Comparison of ENCODE assay signal across 23 cellular contexts in the genomic region with DNA sequence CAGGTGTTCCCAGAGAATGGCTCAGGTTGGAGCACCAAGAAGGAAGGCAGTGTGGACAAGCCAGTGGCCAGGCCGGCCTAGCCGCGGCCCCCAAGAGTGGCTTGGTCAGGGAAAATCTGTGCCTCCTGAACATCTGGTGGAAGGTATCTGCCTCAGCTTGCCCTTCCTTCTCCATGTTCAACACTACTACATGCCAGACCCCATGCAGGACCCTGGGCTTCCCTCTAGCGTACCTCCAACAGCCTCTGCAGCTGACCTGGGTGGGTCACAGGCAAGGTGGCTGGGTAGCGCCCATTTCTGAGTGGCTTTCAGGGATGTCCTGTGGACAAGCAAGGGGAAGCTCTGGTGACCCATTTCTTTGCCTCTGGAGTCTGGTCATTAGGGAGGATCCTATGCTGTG. TPM values are rescaled to one million over a fixed set of nuclear protein-coding genes. Genes with fewer than 3 reads are reported as not detected.
"Had no signal": no experiment of that assay in that cellular context is flagged by ENCODE, and none has a peak within 500 bp of the region (broad histone marks: within the 10 kb centered on the region; RNA-seq: fewer than 3 reads in every experiment).

No MANE protein-coding gene starts in this region.

- DNase-seq: activated CD4-positive, alpha-beta T cell treated with anti-CD3 and anti-CD28 coated beads, Interleukin-2, amount 10 ng/mL, durations not matched to agents 24 days and 14 days; activated CD4-positive, CD25-positive, alpha-beta regulatory T cell; activated CD8-positive, alpha-beta memory T cell treated with anti-CD3 and anti-CD28 coated beads, Interleukin-2, amount 50 U/mL, for 4 hours; activated naive CD4-positive, alpha-beta T cell treated with anti-CD3 and anti-CD28 coated beads, Interleukin-2, amount 10 ng/mL, durations not matched to agents 7 days and 5 days; cerebellar nuclear complex; effector CD8-positive, alpha-beta T cell; gastrocnemius medialis; nephron progenitor cell; occipital lobe; T-cell; T-helper 9 cell; transverse colon; uterus had no signal

- H3K36me3 Mint-ChIP-seq: activated naive CD4-positive, alpha-beta T cell treated with anti-CD3 and anti-CD28 coated beads, Interleukin-2, amount 10 ng/mL, durations not matched to agents 7 days and 5 days; T-cell had no signal

- H3K4me3 ChIP-seq: breast epithelium, gastrocnemius medialis, transverse colon, uterus had no signal

- FAIRE-seq: astrocyte, kidney had no signal

- H3K27me3 Mint-ChIP-seq: T-cell had no signal

- H3K27me3 ChIP-seq: uterus had no signal

- H3K27ac ChIP-seq: breast epithelium, gastrocnemius medialis, uterus had no signal

- H3K9me3 ChIP-seq: breast epithelium, gastrocnemius medialis, transverse colon, uterus had no signal

- H3K9me3 Mint-ChIP-seq: activated CD4-positive, alpha-beta T cell treated with anti-CD3 and anti-CD28 coated beads, Interleukin-2, amount 10 ng/mL, durations not matched to agents 24 days and 14 days; activated naive CD4-positive, alpha-beta T cell treated with anti-CD3 and anti-CD28 coated beads, Interleukin-2, amount 10 ng/mL, durations not matched to agents 7 days and 5 days; activated T-helper 1 cell treated with anti-CD3 and anti-CD28 coated beads, Interleukin-12 subunit alpha, Interleukin-12 subunit beta, Interleukin-2, Interleukin-4 antibody, amounts not matched to agents 30 ng/mL and 10 ng/mL and 1 ng/mL, durations not matched to agents 14 hours and 24 hours and 36 hours; dendritic cell treated with granulocyte-macrophage colony-stimulating factor and Interleukin-4, amounts not matched to agents 40 ng/mL and 50 ng/mL, for 4 days; stimulated activated naive CD8-positive, alpha-beta T cell treated with anti-CD3 and anti-CD28 coated beads, Interleukin-15, Interleukin-2, amounts not matched to agents 100 ng/mL and 50 ng/mL, for 24 hours; T-cell had no signal

- H3K4me1 ChIP-seq: breast epithelium had no signal

- ATAC-seq: esophagus mucosa, gastrocnemius medialis, left lobe of liver, T-cell had no signal

- H3K36me3 ChIP-seq: breast epithelium, gastrocnemius medialis, transverse colon, uterus had no signal

- H3K4me3 Mint-ChIP-seq: activated CD4-positive, alpha-beta T cell treated with anti-CD3 and anti-CD28 coated beads, Interleukin-2, amount 10 ng/mL, durations not matched to agents 24 days and 14 days; activated naive CD4-positive, alpha-beta T cell treated with anti-CD3 and anti-CD28 coated beads, Interleukin-2, amount 10 ng/mL, durations not matched to agents 7 days and 5 days; activated T-helper 1 cell treated with anti-CD3 and anti-CD28 coated beads, Interleukin-12 subunit alpha, Interleukin-12 subunit beta, Interleukin-2, Interleukin-4 antibody, amounts not matched to agents 30 ng/mL and 10 ng/mL and 1 ng/mL, durations not matched to agents 14 hours and 24 hours and 36 hours; dendritic cell treated with granulocyte-macrophage colony-stimulating factor and Interleukin-4, amounts not matched to agents 40 ng/mL and 50 ng/mL, for 4 days; nephron progenitor cell; stimulated activated naive CD8-positive, alpha-beta T cell treated with anti-CD3 and anti-CD28 coated beads, Interleukin-15, Interleukin-2, amounts not matched to agents 100 ng/mL and 50 ng/mL, for 24 hours; T-cell had no signal

- H3K27ac Mint-ChIP-seq: activated CD4-positive, alpha-beta T cell treated with anti-CD3 and anti-CD28 coated beads, Interleukin-2, amount 10 ng/mL, durations not matched to agents 24 days and 14 days; activated naive CD4-positive, alpha-beta T cell treated with anti-CD3 and anti-CD28 coated beads, Interleukin-2, amount 10 ng/mL, durations not matched to agents 7 days and 5 days; activated T-helper 1 cell treated with anti-CD3 and anti-CD28 coated beads, Interleukin-12 subunit alpha, Interleukin-12 subunit beta, Interleukin-2, Interleukin-4 antibody, amounts not matched to agents 30 ng/mL and 10 ng/mL and 1 ng/mL, durations not matched to agents 14 hours and 24 hours and 36 hours; dendritic cell treated with granulocyte-macrophage colony-stimulating factor and Interleukin-4, amounts not matched to agents 40 ng/mL and 50 ng/mL, for 4 days; nephron progenitor cell; progenitor cell of endocrine pancreas; stimulated activated naive CD8-positive, alpha-beta T cell treated with anti-CD3 and anti-CD28 coated beads, Interleukin-15, Interleukin-2, amounts not matched to agents 100 ng/mL and 50 ng/mL, for 24 hours had no signal

RNA-seq across cellular contexts. Expression of a gene that starts 7.7 kb away (rescaled TPM):
- total RNA-seq: gastrocnemius medialis, left lobe of liver, lung microvascular endothelial cell, occipital lobe, progenitor cell of endocrine pancreas had no signal

RNA-seq across cellular contexts. Expression of a gene that starts 28.7 kb away (rescaled TPM):
- total RNA-seq: activated CD4-positive, alpha-beta T cell treated with anti-CD3 and anti-CD28 coated beads, Interleukin-2, amount 10 ng/mL, durations not matched to agents 24 days and 14 days; activated T-helper 1 cell treated with anti-CD3 and anti-CD28 coated beads, Interleukin-12 subunit alpha, Interleukin-12 subunit beta, Interleukin-2, Interleukin-4 antibody, amounts not matched to agents 30 ng/mL and 10 ng/mL and 1 ng/mL, durations not matched to agents 14 hours and 24 hours and 36 hours; esophagus mucosa; lung microvascular endothelial cell; occipital lobe had no signal

RNA-seq across cellular contexts. Expression of a gene that starts 56.7 kb away (rescaled TPM):
- total RNA-seq: activated CD4-positive, alpha-beta T cell treated with anti-CD3 and anti-CD28 coated beads, Interleukin-2, amount 10 ng/mL, durations not matched to agents 24 days and 14 days; activated T-helper 1 cell treated with anti-CD3 and anti-CD28 coated beads, Interleukin-12 subunit alpha, Interleukin-12 subunit beta, Interleukin-2, Interleukin-4 antibody, amounts not matched to agents 30 ng/mL and 10 ng/mL and 1 ng/mL, durations not matched to agents 14 hours and 24 hours and 36 hours; astrocyte; breast epithelium; esophagus mucosa; kidney; left lobe of liver; lung microvascular endothelial cell; occipital lobe; progenitor cell of endocrine pancreas; T-cell; transverse colon; uterus had no signal
